Comparison of ENCODE assay signal across 16 cellular contexts in genomic region chr2:14693874-14694273, GRCh38.
DNase-seq lines count a peak whose midpoint lies in the region; TF ChIP-seq lines count a peak whose summit lies in the region.
"Had no signal": no experiment of that assay in that cellular context is flagged by ENCODE, and none has a peak within 500 bp of the region (broad histone marks: within the 10 kb centered on the region; RNA-seq: fewer than 3 reads in every experiment).

No MANE protein-coding gene starts in this region.

- H3K36me3 ChIP-seq in esophagus muscularis mucosa: no peaks in the 10 kb centered on the region
- H3K36me3 ChIP-seq: BE2C had no signal

- 81% methylated on average over 2 of the region's 2 CpGs for WGBS in esophagus muscularis mucosa

- peak; percentile 2 for DNase-seq in SIG-M5 treated with dmso at 0.1 percent for 504 hours (lab: John Stamatoyannopoulos, UW; ENCODE audit: unreplicated experiment)
- no peak for DNase-seq in SIG-M5 (lab: John Stamatoyannopoulos, UW)
- DNase-seq in DMS53 (lab: John Stamatoyannopoulos, UW): peak; percentile 71
- DNase-seq in NCI-H2029 (lab: John Stamatoyannopoulos, UW): peak; percentile 11
- peak; percentile 10 for DNase-seq in esophagus muscularis mucosa (ENCODE audit: extremely low spot score)
- no peak for DNase-seq in activated CD4-positive, alpha-beta T cell treated with anti-CD3 and anti-CD28 coated beads, Interleukin-2, amount 50 U/mL, for 48 hours
- DNase-seq in SW480 (ENCODE audit: low spot score): no peak
- DNase-seq: ACHN; BE2C; C1 segment of cervical spinal cord; Caco-2; CD4-positive, CD25-positive, alpha-beta regulatory T cell; CD8-positive, alpha-beta memory T cell; DMS79 treated with DMSO at 0.1 percent for 48 hours; GF-D8; H9 had no signal

- no peak for TF ChIP-seq CTCF in esophagus muscularis mucosa (IDR thresholded peaks at IDR 0.05)

- no peak overlapping the region for H3K27ac ChIP-seq in esophagus muscularis mucosa (replicated peaks in 1 of 4)

- no peaks in the 10 kb centered on the region for H3K27me3 ChIP-seq in esophagus muscularis mucosa
- H3K27me3 ChIP-seq: BE2C had no signal

- H3K4me3 ChIP-seq in esophagus muscularis mucosa: no peak overlapping the region

- no peak for TF ChIP-seq EP300 in esophagus muscularis mucosa (IDR thresholded peaks at IDR 0.05)

- no peaks in the 10 kb centered on the region for H3K4me1 ChIP-seq in esophagus muscularis mucosa
- H3K4me1 ChIP-seq: BE2C, Caco-2 had no signal

- intact Hi-C loops in esophagus muscularis mucosa (cut with DNase I): no loop called here

- TF ChIP-seq POLR2A in esophagus muscularis mucosa (IDR thresholded peaks at IDR 0.05; ENCODE audit: low read depth): no peak

- no peaks in the 10 kb centered on the region for H3K9me3 ChIP-seq in esophagus muscularis mucosa
- H3K9me3 ChIP-seq: BE2C had no signal

Comparison
In these comparisons a context has a peak if more than half of its experiments do, and no peak if none do; other contexts are left out.
1. DNase-seq: peak in SIG-M5 treated with dmso at 0.1 percent for 504 hours (single experiment), DMS53 (single experiment), NCI-H2029 (single experiment) and esophagus muscularis mucosa (single experiment); none in SIG-M5 (single experiment), activated CD4-positive, alpha-beta T cell treated with anti-CD3 and anti-CD28 coated beads, Interleukin-2, amount 50 U/mL, for 48 hours (0 of 2) and SW480 (single experiment).